25 cellular contexts compared by ENCODE assay signal in the genomic region with DNA sequence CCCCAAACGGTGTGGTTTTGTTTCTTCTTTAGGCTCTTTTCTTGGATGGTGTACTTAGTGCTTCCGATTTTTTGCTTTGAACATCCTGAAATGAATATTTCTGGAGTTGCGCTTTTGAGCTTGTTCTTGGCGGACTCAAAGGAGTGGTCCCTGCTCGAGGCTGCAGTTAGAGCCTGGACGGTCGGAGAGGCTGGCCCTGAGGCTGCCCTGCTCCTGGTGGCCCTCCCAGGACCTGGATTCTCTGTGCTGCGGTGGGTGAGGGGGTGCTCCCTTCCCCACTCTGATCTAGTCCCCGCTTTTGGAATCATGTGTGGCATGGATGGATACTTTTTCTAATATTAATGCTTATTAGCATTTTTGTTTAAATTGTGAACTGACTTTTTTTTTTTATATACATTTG.
"Had no signal": no experiment of that assay in that cellular context is flagged by ENCODE, and none has a peak within 500 bp of the region (broad histone marks: within the 10 kb centered on the region; RNA-seq: fewer than 3 reads in every experiment).

No MANE protein-coding gene starts in this region.

- H3K9ac ChIP-seq: parathyroid adenoma had no signal

- ATAC-seq: naive thymus-derived CD4-positive, alpha-beta T cell; natural killer cell; psoas muscle; right cardiac atrium; right lobe of liver; stimulated activated effector memory CD8-positive, alpha-beta T cell treated with anti-CD3 and anti-CD28 coated beads, Interleukin-12 subunit alpha, Interleukin-12 subunit beta, amount 100 ng/mL, for 72 hours; stimulated activated naive B cell treated with anti-CD40 and anti-IgM and Interleukin-4, amounts not matched to agents 10 μg/mL and 1 μg/mL and 100 μg/mL, for 72 hours had no signal

- H3K9me3 ChIP-seq: ovary, psoas muscle, right lobe of liver, sigmoid colon, stomach, thoracic aorta, thyroid gland, tibial nerve, upper lobe of left lung, vagina had no signal

- H2AFZ ChIP-seq: parathyroid adenoma had no signal

- H3K4me1 ChIP-seq: parathyroid adenoma, psoas muscle, right lobe of liver, sigmoid colon, stomach, thyroid gland, tibial nerve, upper lobe of left lung, vagina had no signal

- H3K4me3 ChIP-seq: ovary, psoas muscle, right lobe of liver, sigmoid colon, stomach, thoracic aorta, thyroid gland, tibial nerve, upper lobe of left lung, vagina had no signal

- H3K36me3 ChIP-seq: ovary, right lobe of liver, sigmoid colon, stomach, thoracic aorta, thyroid gland, tibial nerve, upper lobe of left lung, vagina had no signal

- H3K27ac ChIP-seq: ovary, parathyroid adenoma, psoas muscle, right lobe of liver, sigmoid colon, stomach, thoracic aorta, thyroid gland, tibial nerve, upper lobe of left lung, vagina had no signal

- H3K27me3 ChIP-seq: ovary, right lobe of liver, thyroid gland, upper lobe of left lung, vagina had no signal

- DNase-seq: naive thymus-derived CD4-positive, alpha-beta T cell; natural killer cell; occipital lobe; ovary; posterior cingulate gyrus; psoas muscle; right cardiac atrium; sigmoid colon; small intestine; stimulated activated CD4-positive, alpha-beta T cell treated with anti-CD3 and anti-CD28 coated beads, Interleukin-12 subunit alpha, Interleukin-12 subunit beta, amount 100 ng/mL, for 4 hours; stimulated activated CD4-positive, alpha-beta T cell treated with anti-CD3 and anti-CD28 coated beads, Interleukin-1b, Interleukin-23, amount 100 ng/mL, for 48 hours; stimulated activated CD4-positive, alpha-beta T cell treated with anti-CD3 and anti-CD28 coated beads, Interleukin-4, amount 100 ng/mL, for 1 hour; stimulated activated CD4-positive, alpha-beta T cell treated with anti-CD3 and anti-CD28 coated beads, Interleukin-4, amount 100 ng/mL, for 4 hours; stimulated activated naive B cell treated with anti-CD40 and anti-IgM and Interleukin-4, amounts not matched to agents 10 μg/mL and 1 μg/mL and 100 μg/mL, for 72 hours; stimulated activated naive CD4-positive, alpha-beta T cell treated with Interleukin-2 at 50 U/mL for 16 hours; stomach; thyroid gland; trophoblast cell had no signal
